In genomic region chr18:74914648-74915047, GRCh38 we compare ENCODE assay signal across 1 cellular context.
TF ChIP-seq lines count a peak whose summit lies in the region.

No MANE protein-coding gene starts in this region.

TF ChIP-seq in GM23338, 12 proteins besides CTCF, POLR2A, EP300 and RAD21 (continued from another document):
- TF ChIP-seq, protein P1, sequence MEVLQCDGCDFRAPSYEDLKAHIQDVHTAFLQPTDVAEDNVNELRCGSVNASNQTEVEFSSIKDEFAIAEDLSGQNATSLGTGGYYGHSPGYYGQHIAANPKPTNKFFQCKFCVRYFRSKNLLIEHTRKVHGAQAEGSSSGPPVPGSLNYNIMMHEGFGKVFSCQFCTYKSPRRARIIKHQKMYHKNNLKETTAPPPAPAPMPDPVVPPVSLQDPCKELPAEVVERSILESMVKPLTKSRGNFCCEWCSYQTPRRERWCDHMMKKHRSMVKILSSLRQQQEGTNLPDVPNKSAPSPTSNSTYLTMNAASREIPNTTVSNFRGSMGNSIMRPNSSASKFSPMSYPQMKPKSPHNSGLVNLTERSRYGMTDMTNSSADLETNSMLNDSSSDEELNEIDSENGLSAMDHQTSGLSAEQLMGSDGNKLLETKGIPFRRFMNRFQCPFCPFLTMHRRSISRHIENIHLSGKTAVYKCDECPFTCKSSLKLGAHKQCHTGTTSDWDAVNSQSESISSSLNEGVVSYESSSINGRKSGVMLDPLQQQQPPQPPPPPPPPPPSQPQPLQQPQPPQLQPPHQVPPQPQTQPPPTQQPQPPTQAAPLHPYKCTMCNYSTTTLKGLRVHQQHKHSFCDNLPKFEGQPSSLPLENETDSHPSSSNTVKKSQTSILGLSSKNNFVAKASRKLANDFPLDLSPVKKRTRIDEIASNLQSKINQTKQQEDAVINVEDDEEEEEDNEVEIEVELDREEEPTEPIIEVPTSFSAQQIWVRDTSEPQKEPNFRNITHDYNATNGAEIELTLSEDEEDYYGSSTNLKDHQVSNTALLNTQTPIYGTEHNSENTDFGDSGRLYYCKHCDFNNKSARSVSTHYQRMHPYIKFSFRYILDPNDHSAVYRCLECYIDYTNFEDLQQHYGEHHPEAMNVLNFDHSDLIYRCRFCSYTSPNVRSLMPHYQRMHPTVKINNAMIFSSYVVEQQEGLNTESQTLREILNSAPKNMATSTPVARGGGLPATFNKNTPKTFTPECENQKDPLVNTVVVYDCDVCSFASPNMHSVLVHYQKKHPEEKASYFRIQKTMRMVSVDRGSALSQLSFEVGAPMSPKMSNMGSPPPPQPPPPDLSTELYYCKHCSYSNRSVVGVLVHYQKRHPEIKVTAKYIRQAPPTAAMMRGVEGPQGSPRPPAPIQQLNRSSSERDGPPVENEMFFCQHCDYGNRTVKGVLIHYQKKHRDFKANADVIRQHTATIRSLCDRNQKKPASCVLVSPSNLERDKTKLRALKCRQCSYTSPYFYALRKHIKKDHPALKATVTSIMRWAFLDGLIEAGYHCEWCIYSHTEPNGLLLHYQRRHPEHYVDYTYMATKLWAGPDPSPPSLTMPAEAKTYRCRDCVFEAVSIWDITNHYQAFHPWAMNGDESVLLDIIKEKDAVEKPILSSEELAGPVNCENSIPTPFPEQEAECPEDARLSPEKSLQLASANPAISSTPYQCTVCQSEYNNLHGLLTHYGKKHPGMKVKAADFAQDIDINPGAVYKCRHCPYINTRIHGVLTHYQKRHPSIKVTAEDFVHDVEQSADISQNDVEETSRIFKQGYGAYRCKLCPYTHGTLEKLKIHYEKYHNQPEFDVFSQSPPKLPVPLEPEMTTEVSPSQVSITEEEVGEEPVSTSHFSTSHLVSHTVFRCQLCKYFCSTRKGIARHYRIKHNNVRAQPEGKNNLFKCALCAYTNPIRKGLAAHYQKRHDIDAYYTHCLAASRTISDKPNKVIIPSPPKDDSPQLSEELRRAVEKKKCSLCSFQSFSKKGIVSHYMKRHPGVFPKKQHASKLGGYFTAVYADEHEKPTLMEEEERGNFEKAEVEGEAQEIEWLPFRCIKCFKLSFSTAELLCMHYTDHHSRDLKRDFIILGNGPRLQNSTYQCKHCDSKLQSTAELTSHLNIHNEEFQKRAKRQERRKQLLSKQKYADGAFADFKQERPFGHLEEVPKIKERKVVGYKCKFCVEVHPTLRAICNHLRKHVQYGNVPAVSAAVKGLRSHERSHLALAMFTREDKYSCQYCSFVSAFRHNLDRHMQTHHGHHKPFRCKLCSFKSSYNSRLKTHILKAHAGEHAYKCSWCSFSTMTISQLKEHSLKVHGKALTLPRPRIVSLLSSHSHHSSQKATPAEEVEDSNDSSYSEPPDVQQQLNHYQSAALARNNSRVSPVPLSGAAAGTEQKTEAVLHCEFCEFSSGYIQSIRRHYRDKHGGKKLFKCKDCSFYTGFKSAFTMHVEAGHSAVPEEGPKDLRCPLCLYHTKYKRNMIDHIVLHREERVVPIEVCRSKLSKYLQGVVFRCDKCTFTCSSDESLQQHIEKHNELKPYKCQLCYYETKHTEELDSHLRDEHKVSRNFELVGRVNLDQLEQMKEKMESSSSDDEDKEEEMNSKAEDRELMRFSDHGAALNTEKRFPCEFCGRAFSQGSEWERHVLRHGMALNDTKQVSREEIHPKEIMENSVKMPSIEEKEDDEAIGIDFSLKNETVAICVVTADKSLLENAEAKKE (CRISPR knock-in tag; IDR thresholded peaks at IDR 0.05): no peak
- TF ChIP-seq ZNF331 (CRISPR knock-in tag; IDR thresholded peaks at IDR 0.05; ENCODE audit: low read depth) (no peak), JUNB (IDR thresholded peaks at IDR 0.05; ENCODE audit: unreplicated experiment) (no peak), CREB1 (CRISPR knock-in tag; IDR thresholded peaks at IDR 0.05; ENCODE audit: low read depth) (no peak), POLR2AphosphoS5 (IDR thresholded peaks at IDR 0.05; ENCODE audit: low read depth) (no peak)
- TF ChIP-seq, protein P2, sequence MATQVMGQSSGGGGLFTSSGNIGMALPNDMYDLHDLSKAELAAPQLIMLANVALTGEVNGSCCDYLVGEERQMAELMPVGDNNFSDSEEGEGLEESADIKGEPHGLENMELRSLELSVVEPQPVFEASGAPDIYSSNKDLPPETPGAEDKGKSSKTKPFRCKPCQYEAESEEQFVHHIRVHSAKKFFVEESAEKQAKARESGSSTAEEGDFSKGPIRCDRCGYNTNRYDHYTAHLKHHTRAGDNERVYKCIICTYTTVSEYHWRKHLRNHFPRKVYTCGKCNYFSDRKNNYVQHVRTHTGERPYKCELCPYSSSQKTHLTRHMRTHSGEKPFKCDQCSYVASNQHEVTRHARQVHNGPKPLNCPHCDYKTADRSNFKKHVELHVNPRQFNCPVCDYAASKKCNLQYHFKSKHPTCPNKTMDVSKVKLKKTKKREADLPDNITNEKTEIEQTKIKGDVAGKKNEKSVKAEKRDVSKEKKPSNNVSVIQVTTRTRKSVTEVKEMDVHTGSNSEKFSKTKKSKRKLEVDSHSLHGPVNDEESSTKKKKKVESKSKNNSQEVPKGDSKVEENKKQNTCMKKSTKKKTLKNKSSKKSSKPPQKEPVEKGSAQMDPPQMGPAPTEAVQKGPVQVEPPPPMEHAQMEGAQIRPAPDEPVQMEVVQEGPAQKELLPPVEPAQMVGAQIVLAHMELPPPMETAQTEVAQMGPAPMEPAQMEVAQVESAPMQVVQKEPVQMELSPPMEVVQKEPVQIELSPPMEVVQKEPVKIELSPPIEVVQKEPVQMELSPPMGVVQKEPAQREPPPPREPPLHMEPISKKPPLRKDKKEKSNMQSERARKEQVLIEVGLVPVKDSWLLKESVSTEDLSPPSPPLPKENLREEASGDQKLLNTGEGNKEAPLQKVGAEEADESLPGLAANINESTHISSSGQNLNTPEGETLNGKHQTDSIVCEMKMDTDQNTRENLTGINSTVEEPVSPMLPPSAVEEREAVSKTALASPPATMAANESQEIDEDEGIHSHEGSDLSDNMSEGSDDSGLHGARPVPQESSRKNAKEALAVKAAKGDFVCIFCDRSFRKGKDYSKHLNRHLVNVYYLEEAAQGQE (IDR thresholded peaks at IDR 0.05; ENCODE audit: unreplicated experiment): no peak
